In the genomic region with DNA sequence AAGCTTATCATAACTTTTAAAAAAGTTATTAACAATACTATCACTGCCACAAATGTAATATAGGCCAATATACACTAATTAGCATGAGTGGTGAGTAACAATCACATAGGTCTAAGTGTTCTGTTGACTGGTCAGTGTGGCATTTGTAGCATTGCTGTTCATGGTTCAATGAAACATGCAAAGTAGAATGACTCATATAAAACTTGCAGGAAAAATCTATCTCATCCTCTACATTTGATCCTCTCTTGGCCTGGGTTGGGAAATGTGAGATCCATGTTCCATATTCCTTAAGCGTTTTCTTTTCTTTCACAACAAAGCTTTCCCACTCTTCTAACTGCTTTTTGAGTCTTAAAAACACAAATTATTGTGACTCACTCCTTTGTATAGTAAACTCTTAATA, we compare ENCODE assay signal across 24 cellular contexts.
"Had no signal": no experiment of that assay in that cellular context is flagged by ENCODE, and none has a peak within 500 bp of the region (broad histone marks: within the 10 kb centered on the region; RNA-seq: fewer than 3 reads in every experiment).

No MANE protein-coding gene starts in this region.

- H3K9me3 ChIP-seq: MG63 had no signal

- H3K27me3 Mint-ChIP-seq: activated CD4-positive, alpha-beta memory T cell treated with anti-CD3 and anti-CD28 coated beads for 36 hours; activated CD4-positive, alpha-beta T cell treated with anti-CD3 and anti-CD28 coated beads, Interleukin-2, amount 10 ng/mL, durations not matched to agents 7 days and 5 days; activated naive CD8-positive, alpha-beta T cell had no signal

- H3K27ac ChIP-seq: brain microvascular endothelial cell, KMS-11, VCaP had no signal

- H3K36me3 Mint-ChIP-seq: activated CD4-positive, alpha-beta memory T cell treated with anti-CD3 and anti-CD28 coated beads for 36 hours; activated naive CD8-positive, alpha-beta T cell had no signal

- H3K4me1 Mint-ChIP-seq: activated CD4-positive, alpha-beta T cell treated with anti-CD3 and anti-CD28 coated beads, Interleukin-2, amount 10 ng/mL, durations not matched to agents 7 days and 5 days had no signal

- H3K27me3 ChIP-seq: brain microvascular endothelial cell, MG63 had no signal

- H3K27ac Mint-ChIP-seq: activated CD4-positive, alpha-beta memory T cell treated with anti-CD3 and anti-CD28 coated beads for 36 hours; activated CD4-positive, alpha-beta T cell treated with anti-CD3 and anti-CD28 coated beads, Interleukin-2, amount 10 ng/mL, durations not matched to agents 7 days and 5 days; activated naive CD4-positive, alpha-beta T cell treated with anti-CD3 and anti-CD28 coated beads for 36 hours; activated naive CD8-positive, alpha-beta T cell; T-helper 1 cell treated with Interleukin-12 subunit alpha and Interleukin-12 subunit beta and Interleukin-4 antibody, amounts not matched to agents 30 μg/mL and 1 μg/mL, for 36 hours had no signal

- H3K4me3 Mint-ChIP-seq: activated CD4-positive, alpha-beta memory T cell treated with anti-CD3 and anti-CD28 coated beads for 36 hours; activated CD4-positive, alpha-beta T cell treated with anti-CD3 and anti-CD28 coated beads, Interleukin-2, amount 10 ng/mL, durations not matched to agents 7 days and 5 days; activated naive CD4-positive, alpha-beta T cell treated with anti-CD3 and anti-CD28 coated beads for 36 hours; activated naive CD8-positive, alpha-beta T cell; activated T-cell treated with anti-CD3 and anti-CD28 coated beads, Interleukin-2, amount 50 U/mL, for 4 hours; T-helper 1 cell treated with Interleukin-12 subunit alpha and Interleukin-12 subunit beta and Interleukin-4 antibody, amounts not matched to agents 30 μg/mL and 1 μg/mL, for 36 hours had no signal

- H3K4me3 ChIP-seq: MG63 had no signal

- H3K36me3 ChIP-seq: brain microvascular endothelial cell, MG63 had no signal

- DNase-seq: activated CD4-positive, alpha-beta memory T cell treated with anti-CD3 and anti-CD28 coated beads for 36 hours; activated CD4-positive, alpha-beta T cell treated with anti-CD3 and anti-CD28 coated beads, Interleukin-2, amount 10 ng/mL, durations not matched to agents 7 days and 5 days; activated CD4-positive, CD25-positive, alpha-beta regulatory T cell; activated CD8-positive, alpha-beta memory T cell treated with anti-CD3 and anti-CD28 coated beads for 24 hours; activated gamma-delta T cell; activated naive CD4-positive, alpha-beta T cell treated with anti-CD3 and anti-CD28 coated beads for 36 hours; activated T-cell treated with anti-CD3 and anti-CD28 coated beads, Interleukin-2, amount 50 U/mL, for 4 hours; amygdala; brain microvascular endothelial cell; MG63; MV-4-11; NCI-H1092 treated with DMSO at 0.1 percent for 48 hours; NCI-H1417 treated with DMSO at 0.1 percent for 48 hours; NCI-H187; NCI-H2081; NCI-H446; NCI-H524; PC-3; SHP77; T1000 had no signal
